In the genomic region with DNA sequence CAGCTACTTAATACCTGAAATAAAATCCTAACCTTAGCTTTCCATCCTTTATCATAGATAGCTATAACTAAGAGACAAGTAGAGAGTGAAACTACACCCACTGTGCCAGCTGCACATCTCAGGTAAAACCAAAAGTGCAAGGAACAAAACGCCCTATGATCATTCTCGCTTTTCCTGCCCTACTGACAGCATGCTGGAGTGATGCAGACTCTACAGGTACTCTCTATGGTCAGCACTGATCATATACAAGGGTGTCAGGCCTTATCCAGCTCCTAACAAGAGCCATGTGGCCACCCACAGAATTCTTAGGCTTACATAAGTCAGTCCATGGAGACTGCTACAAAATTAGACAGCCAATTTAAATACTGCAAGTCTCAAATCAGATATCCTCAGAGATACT, we compare ENCODE assay signal across 1 cellular context.
TF ChIP-seq lines count a peak whose summit lies in the region.

No MANE protein-coding gene starts in this region.

TF ChIP-seq in IMR-90, 13 proteins besides CTCF, POLR2A, EP300 and RAD21:
- no peak for TF ChIP-seq CEBPB (IDR thresholded peaks at IDR 0.05; ENCODE audit: low read depth, low read length)
- no peak for TF ChIP-seq BHLHE40 (IDR thresholded peaks at IDR 0.05; ENCODE audit: low read depth, low read length)
- TF ChIP-seq MAFK (IDR thresholded peaks at IDR 0.05; ENCODE audit: low read depth, low read length) = no peak
- no peak for TF ChIP-seq FOS (IDR thresholded peaks at IDR 0.05; ENCODE audit: low read depth, low read length)
